In genomic region chr18:50189160-50189559, GRCh38 we compare ENCODE assay signal across 24 cellular contexts. TPM values are rescaled to one million over a fixed set of nuclear protein-coding genes. Genes with fewer than 3 reads are reported as not detected.
A peak's percentile ranks its signal among the peaks of the same experiment; 100 is the strongest.
DNase-seq lines count a peak whose midpoint lies in the region; ATAC-seq, FAIRE-seq and TF ChIP-seq lines count a peak whose summit lies in the region.
"Had no signal": no experiment of that assay in that cellular context is flagged by ENCODE, and none has a peak within 500 bp of the region (broad histone marks: within the 10 kb centered on the region; RNA-seq: fewer than 3 reads in every experiment).

No MANE protein-coding gene starts in this region.

- no peak for TF ChIP-seq CTCF in adrenal gland (IDR thresholded peaks at IDR 0.05)

- WGBS in adrenal gland, 4 donors: 71 to 84% (median 77%) methylated on average over 1 of the region's 1 CpG

- peaks cover 6 to 7% of the 10 kb centered on the region in 2 donors for H3K4me1 ChIP-seq in adrenal gland (replicated peaks in 1 of 2)
- H3K4me1 ChIP-seq: SJCRH30 had no signal

- no peaks in the 10 kb centered on the region for H3K36me3 ChIP-seq in adrenal gland (replicated peaks in 1 of 2)
- H3K36me3 ChIP-seq: heart left ventricle, SJCRH30, spleen, suprapubic skin had no signal

- no peak overlapping the region for H3K4me3 Mint-ChIP-seq in T-helper 1 cell treated with Interleukin-12 subunit alpha and Interleukin-12 subunit beta and Interleukin-4 antibody, amounts not matched to agents 30 μg/mL and 1 μg/mL, for 36 hours
- H3K4me3 Mint-ChIP-seq: activated naive CD8-positive, alpha-beta T cell treated with anti-CD3 and anti-CD28 coated beads, Interleukin-2, amount 10 ng/mL, durations not matched to agents 7 days and 5 days; immature natural killer cell had no signal

- no peak for TF ChIP-seq POLR2A in GM12891 (IDR thresholded peaks at IDR 0.05; ENCODE audit: low read depth, low read length)
- TF ChIP-seq POLR2A in adrenal gland (IDR thresholded peaks at IDR 0.05): no peak

- H3K4me1 Mint-ChIP-seq in T-helper 1 cell treated with Interleukin-12 subunit alpha and Interleukin-12 subunit beta and Interleukin-4 antibody, amounts not matched to agents 30 μg/mL and 1 μg/mL, for 36 hours (ENCODE audit: low read depth): peaks cover 16% of the 10 kb centered on the region

- DNase-seq in GM12891 (ENCODE audit: insufficient read length, low spot score): no peak
- DNase-seq in activated gamma-delta T cell treated with Interleukin-2 at 50 U/mL for 16 hours: no peak
- no peak for DNase-seq in DMS153 (lab: John Stamatoyannopoulos, UW)
- DNase-seq in NCI-H1048 (lab: John Stamatoyannopoulos, UW): no peak
- DNase-seq in adrenal gland: no peak
- DNase-seq: activated CD4-positive, CD25-positive, alpha-beta regulatory T cell; activated naive CD8-positive, alpha-beta T cell treated with anti-CD3 and anti-CD28 coated beads, Interleukin-2, amount 10 ng/mL, durations not matched to agents 7 days and 5 days; activated T-cell treated with anti-CD3 and anti-CD28 coated beads, Interleukin-2, amount 50 U/mL, for 48 hours; body of pancreas; GDM1; heart left ventricle; immature natural killer cell; left ventricle myocardium superior; NCI-H146; PC-9; SJCRH30; spleen had no signal

- H3K27me3 Mint-ChIP-seq in T-helper 1 cell treated with Interleukin-12 subunit alpha and Interleukin-12 subunit beta and Interleukin-4 antibody, amounts not matched to agents 30 μg/mL and 1 μg/mL, for 36 hours (ENCODE audit: low read depth): peaks cover 52% of the 10 kb centered on the region

- H3K9me3 ChIP-seq in adrenal gland (replicated peaks in 1 of 3): no peaks in the 10 kb centered on the region
- H3K9me3 ChIP-seq: body of pancreas, heart left ventricle, SJCRH30, spleen, suprapubic skin had no signal

- ATAC-seq in GM19463 (IDR thresholded peaks at IDR 0.05; ENCODE audit: unreplicated experiment) (peak; percentile 69), HG03045 (IDR thresholded peaks at IDR 0.05; ENCODE audit: unreplicated experiment) (peak; percentile 62)
- ATAC-seq: body of pancreas, heart left ventricle, HepG2, left ventricle myocardium superior had no signal

- peaks cover 11% of the 10 kb centered on the region for H3K27me3 ChIP-seq in adrenal gland
- H3K27me3 ChIP-seq: body of pancreas, SJCRH30 had no signal

- H3K36me3 Mint-ChIP-seq in T-helper 1 cell treated with Interleukin-12 subunit alpha and Interleukin-12 subunit beta and Interleukin-4 antibody, amounts not matched to agents 30 μg/mL and 1 μg/mL, for 36 hours (ENCODE audit: low read depth): no peaks in the 10 kb centered on the region
- H3K36me3 Mint-ChIP-seq: activated naive CD8-positive, alpha-beta T cell treated with anti-CD3 and anti-CD28 coated beads, Interleukin-2, amount 10 ng/mL, durations not matched to agents 7 days and 5 days; immature natural killer cell had no signal

- H3K27ac Mint-ChIP-seq in T-helper 1 cell treated with Interleukin-12 subunit alpha and Interleukin-12 subunit beta and Interleukin-4 antibody, amounts not matched to agents 30 μg/mL and 1 μg/mL, for 36 hours: peak overlapping the region; percentile 37
- H3K27ac Mint-ChIP-seq: activated naive CD8-positive, alpha-beta T cell treated with anti-CD3 and anti-CD28 coated beads, Interleukin-2, amount 10 ng/mL, durations not matched to agents 7 days and 5 days; immature natural killer cell had no signal

- no peaks in the 10 kb centered on the region for H3K9me3 Mint-ChIP-seq in T-helper 1 cell treated with Interleukin-12 subunit alpha and Interleukin-12 subunit beta and Interleukin-4 antibody, amounts not matched to agents 30 μg/mL and 1 μg/mL, for 36 hours
- H3K9me3 Mint-ChIP-seq: activated naive CD8-positive, alpha-beta T cell treated with anti-CD3 and anti-CD28 coated beads, Interleukin-2, amount 10 ng/mL, durations not matched to agents 7 days and 5 days had no signal

- no peak for FAIRE-seq in GM12891 (lab: Jason Lieb, UNC)
- FAIRE-seq: colon, endometrium, HepG2 had no signal

- intact Hi-C loops in adrenal gland (cut with DNase I): no loop called here

- H3K27ac ChIP-seq in adrenal gland: no peak overlapping the region
- H3K27ac ChIP-seq: body of pancreas, heart left ventricle, PC-9, SJCRH30, suprapubic skin had no signal

- no peak overlapping the region for H3K4me3 ChIP-seq in adrenal gland
- H3K4me3 ChIP-seq: body of pancreas, heart left ventricle, PC-9, SJCRH30, spleen, suprapubic skin had no signal

TF ChIP-seq in GM12891, 5 proteins besides CTCF, POLR2A, EP300 and RAD21:
- no peak for TF ChIP-seq POU2F2 (IDR thresholded peaks at IDR 0.05; ENCODE audit: low read depth, low read length)
- peak; percentile 54 for TF ChIP-seq SPI1 (IDR thresholded peaks at IDR 0.05; ENCODE audit: low read depth, low read length)

RNA-seq across cellular contexts. Expression of gene MYO5B, which starts 5.8 kb away (rescaled TPM):
- 0.08 TPM for polyA plus RNA-seq in GM12891 (2012; ENCODE audit: low read depth, missing spikeins)
- 1 to 10 TPM; 1.6 to 9.3 (median 3.9) TPM for total RNA-seq in adrenal gland
- polyA plus RNA-seq in adrenal gland: 1 to 10 TPM; 1.6 to 2.8 (median 1.8) TPM
- total RNA-seq: activated naive CD8-positive, alpha-beta T cell treated with anti-CD3 and anti-CD28 coated beads, Interleukin-2, amount 10 ng/mL, durations not matched to agents 7 days and 5 days had no signal
